18 cellular contexts compared by ENCODE assay signal in genomic region chr19:947090-947706, GRCh38. TPM values are rescaled to one million over a fixed set of nuclear protein-coding genes. Genes with fewer than 3 reads are reported as not detected.
DNase-seq lines count a peak whose midpoint lies in the region; ATAC-seq and TF ChIP-seq lines count a peak whose summit lies in the region.
"Had no signal": no experiment of that assay in that cellular context is flagged by ENCODE, and none has a peak within 500 bp of the region (broad histone marks: within the 10 kb centered on the region; RNA-seq: fewer than 3 reads in every experiment).

No MANE protein-coding gene starts in this region.

- H3K27ac Mint-ChIP-seq in IgD-negative memory B cell, result peak overlapping the region; percentile 98 to 99 (median 99)
- H3K27ac Mint-ChIP-seq in stimulated activated memory B cell treated with anti-CD40 and anti-IgM and Interleukin-4, amounts not matched to agents 10 μg/mL and 1 μg/mL and 100 μg/mL, for 72 hours, result peak overlapping the region; percentile 100
- no peak overlapping the region for H3K27ac Mint-ChIP-seq in activated CD8-positive, alpha-beta T cell treated with anti-CD3 and anti-CD28 coated beads for 36 hours
- H3K27ac Mint-ChIP-seq: activated CD4-positive, alpha-beta T cell treated with anti-CD3 and anti-CD28 coated beads for 36 hours; activated T-helper 1 cell treated with anti-CD3 and anti-CD28 coated beads, Interleukin-12 subunit alpha, Interleukin-12 subunit beta, Interleukin-2, Interleukin-4 antibody, amounts not matched to agents 30 ng/mL and 10 ng/mL and 1 ng/mL, durations not matched to agents 14 hours and 24 hours and 36 hours; CD8-positive, alpha-beta memory T cell had no signal

- no peak for DNase-seq in activated naive CD4-positive, alpha-beta T cell (lab: John Stamatoyannopoulos, UW)
- no peak for DNase-seq in lower leg skin (ENCODE audit: low spot score in 2 of 2)
- DNase-seq in HUDEP-2 (lab: John Stamatoyannopoulos, UW; ENCODE audit: unreplicated experiment in 76 of 76), result no peak
- no peak for DNase-seq in activated CD8-positive, alpha-beta T cell treated with anti-CD3 and anti-CD28 coated beads for 36 hours
- DNase-seq: activated CD4-positive, alpha-beta T cell treated with anti-CD3 and anti-CD28 coated beads for 36 hours; CD8-positive, alpha-beta memory T cell; H9; NCI-H1417; NCI-H748 treated with DMSO at 0.1 percent for 48 hours; stimulated activated CD4-positive, alpha-beta T cell treated with anti-CD3 and anti-CD28 coated beads, Interleukin-4, amount 100 ng/mL, for 4 hours had no signal

- TF ChIP-seq CTCF in lower leg skin (IDR thresholded peaks at IDR 0.05), result no peak
- TF ChIP-seq CTCF in activated CD8-positive, alpha-beta T cell treated with anti-CD3 and anti-CD28 coated beads for 36 hours (IDR thresholded peaks at IDR 0.05), result no peak

- POLR2A ChIA-PET in activated CD8-positive, alpha-beta T cell treated with anti-CD3 and anti-CD28 coated beads for 36 hours (lab: Charles Lee), result no interaction called here

- no peak overlapping the region for H3K4me3 ChIP-seq in lower leg skin (ENCODE audit: low read depth, poor library complexity, severe bottlenecking)
- H3K4me3 ChIP-seq: SJSA1 had no signal

- peaks cover 26 to 37% (median 26%) of the 10 kb centered on the region in 3 donors for H3K4me1 Mint-ChIP-seq in IgD-negative memory B cell
- H3K4me1 Mint-ChIP-seq in stimulated activated memory B cell treated with anti-CD40 and anti-IgM and Interleukin-4, amounts not matched to agents 10 μg/mL and 1 μg/mL and 100 μg/mL, for 72 hours, result peaks cover 67% of the 10 kb centered on the region
- peaks cover 2% of the 10 kb centered on the region for H3K4me1 Mint-ChIP-seq in activated CD8-positive, alpha-beta T cell treated with anti-CD3 and anti-CD28 coated beads for 36 hours (ENCODE audit: low read depth)
- H3K4me1 Mint-ChIP-seq: activated CD4-positive, alpha-beta T cell treated with anti-CD3 and anti-CD28 coated beads for 36 hours; H9 had no signal

- no peak for TF ChIP-seq POLR2A in lower leg skin (IDR thresholded peaks at IDR 0.05)

- peak overlapping the region; percentile 75 to 92 (median 90) for H3K4me3 Mint-ChIP-seq in IgD-negative memory B cell
- peak overlapping the region; percentile 80 for H3K4me3 Mint-ChIP-seq in stimulated activated memory B cell treated with anti-CD40 and anti-IgM and Interleukin-4, amounts not matched to agents 10 μg/mL and 1 μg/mL and 100 μg/mL, for 72 hours
- H3K4me3 Mint-ChIP-seq in activated CD8-positive, alpha-beta T cell treated with anti-CD3 and anti-CD28 coated beads for 36 hours, result no peak overlapping the region
- H3K4me3 Mint-ChIP-seq: activated CD4-positive, alpha-beta T cell treated with anti-CD3 and anti-CD28 coated beads for 36 hours; activated T-helper 1 cell treated with anti-CD3 and anti-CD28 coated beads, Interleukin-12 subunit alpha, Interleukin-12 subunit beta, Interleukin-2, Interleukin-4 antibody, amounts not matched to agents 30 ng/mL and 10 ng/mL and 1 ng/mL, durations not matched to agents 14 hours and 24 hours and 36 hours; brain; CD8-positive, alpha-beta memory T cell; H9 had no signal

- ATAC-seq in GM18868 (IDR thresholded peaks at IDR 0.05; ENCODE audit: unreplicated experiment), result peak; percentile 14
- peak; percentile 11 for ATAC-seq in GM21825 (IDR thresholded peaks at IDR 0.05; ENCODE audit: unreplicated experiment)
- ATAC-seq in stimulated activated memory B cell treated with anti-CD40 and anti-IgM and Interleukin-4, amounts not matched to agents 10 μg/mL and 1 μg/mL and 100 μg/mL, for 72 hours, result peak; percentile 38
- ATAC-seq in activated CD8-positive, alpha-beta T cell treated with anti-CD3 and anti-CD28 coated beads for 36 hours, result no peak
- ATAC-seq: activated CD4-positive, alpha-beta T cell treated with anti-CD3 and anti-CD28 coated beads for 36 hours had no signal

- CTCF ChIA-PET in activated CD8-positive, alpha-beta T cell treated with anti-CD3 and anti-CD28 coated beads for 36 hours (lab: Charles Lee), result interaction anchor here (1.0 kb wide), 1 partner anchor 24 kb away, joined by 3 read pairs; no protein-coding TSS in a partner anchor

- H3K27me3 Mint-ChIP-seq in IgD-negative memory B cell, result no peaks in the 10 kb centered on the region
- H3K27me3 Mint-ChIP-seq in stimulated activated memory B cell treated with anti-CD40 and anti-IgM and Interleukin-4, amounts not matched to agents 10 μg/mL and 1 μg/mL and 100 μg/mL, for 72 hours, result no peaks in the 10 kb centered on the region
- H3K27me3 Mint-ChIP-seq in activated CD8-positive, alpha-beta T cell treated with anti-CD3 and anti-CD28 coated beads for 36 hours, result no peaks in the 10 kb centered on the region
- H3K27me3 Mint-ChIP-seq: activated CD4-positive, alpha-beta T cell treated with anti-CD3 and anti-CD28 coated beads for 36 hours; brain; progenitor cell of endocrine pancreas had no signal

- H3K36me3 Mint-ChIP-seq in IgD-negative memory B cell, result peaks cover 2% of the 10 kb centered on the region
- peaks cover 36% of the 10 kb centered on the region for H3K36me3 Mint-ChIP-seq in stimulated activated memory B cell treated with anti-CD40 and anti-IgM and Interleukin-4, amounts not matched to agents 10 μg/mL and 1 μg/mL and 100 μg/mL, for 72 hours
- no peaks in the 10 kb centered on the region for H3K36me3 Mint-ChIP-seq in activated CD8-positive, alpha-beta T cell treated with anti-CD3 and anti-CD28 coated beads for 36 hours (ENCODE audit: low read depth)
- H3K36me3 Mint-ChIP-seq: CD8-positive, alpha-beta memory T cell had no signal

- no peaks in the 10 kb centered on the region for H3K9me3 Mint-ChIP-seq in IgD-negative memory B cell
- H3K9me3 Mint-ChIP-seq in stimulated activated memory B cell treated with anti-CD40 and anti-IgM and Interleukin-4, amounts not matched to agents 10 μg/mL and 1 μg/mL and 100 μg/mL, for 72 hours, result no peaks in the 10 kb centered on the region
- H3K9me3 Mint-ChIP-seq in activated CD8-positive, alpha-beta T cell treated with anti-CD3 and anti-CD28 coated beads for 36 hours, result no peaks in the 10 kb centered on the region
- H3K9me3 Mint-ChIP-seq: activated T-helper 1 cell treated with anti-CD3 and anti-CD28 coated beads, Interleukin-12 subunit alpha, Interleukin-12 subunit beta, Interleukin-2, Interleukin-4 antibody, amounts not matched to agents 30 ng/mL and 10 ng/mL and 1 ng/mL, durations not matched to agents 14 hours and 24 hours and 36 hours; CD8-positive, alpha-beta memory T cell; H9 had no signal

- intact Hi-C loops in lower leg skin (cut with DNase I; ENCODE audit: low total_unique reads), result no loop called here
- intact Hi-C loops in activated CD8-positive, alpha-beta T cell treated with anti-CD3 and anti-CD28 coated beads for 36 hours (cut with micrococcal nuclease), result no loop called here

- whole genome bisulfite sequencing in lower leg skin, 2 donors, result 86 to 90% methylated on average over 30 of the region's 30 CpGs

RNA-seq across cellular contexts. Expression of gene ARID3A, which starts 21.4 kb away (rescaled TPM):
- 4.2 TPM for polyA plus RNA-seq in IgD-negative memory B cell
- 1 to 10 TPM; 1.8 to 9.4 (median 5.6) TPM for total RNA-seq in lower leg skin
- total RNA-seq in activated CD8-positive, alpha-beta T cell treated with anti-CD3 and anti-CD28 coated beads for 36 hours, result 10 to 100 TPM; 18.7 to 22.1 TPM

RNA-seq across cellular contexts. Expression of gene KISS1R, which starts 30.1 kb away (rescaled TPM):
- polyA plus RNA-seq in IgD-negative memory B cell, result 3.9 TPM
- total RNA-seq in lower leg skin, result 1 to 10 TPM in 1 of 4 donors, under 1 TPM in 1, not detected in 2; 0.88 to 3.5 TPM
- 10 to 100 TPM; 14.0 to 15.5 TPM for total RNA-seq in activated CD8-positive, alpha-beta T cell treated with anti-CD3 and anti-CD28 coated beads for 36 hours
- total RNA-seq: SJSA1 had no signal

RNA-seq across cellular contexts. Expression of gene R3HDM4, which starts 34.2 kb away (rescaled TPM):
- 322 TPM for polyA plus RNA-seq in IgD-negative memory B cell
- 10 to 100 TPM; 58.1 to 75.6 (median 65.8) TPM for total RNA-seq in lower leg skin
- 10 to 100 TPM; 58.4 to 61.5 TPM for total RNA-seq in activated CD8-positive, alpha-beta T cell treated with anti-CD3 and anti-CD28 coated beads for 36 hours

RNA-seq across cellular contexts. Expression of gene WDR18, which starts 36.9 kb away (rescaled TPM):
- 53.4 TPM for polyA plus RNA-seq in IgD-negative memory B cell
- 10 to 100 TPM; 29.0 to 66.9 (median 39.9) TPM for total RNA-seq in lower leg skin
- 10 to 100 TPM; 75.3 to 78.1 TPM for total RNA-seq in activated CD8-positive, alpha-beta T cell treated with anti-CD3 and anti-CD28 coated beads for 36 hours

RNA-seq across cellular contexts. Expression of gene GRIN3B, which starts 53.0 kb away (rescaled TPM):
- not detected for polyA plus RNA-seq in IgD-negative memory B cell
- total RNA-seq in lower leg skin, result not detected
- total RNA-seq in activated CD8-positive, alpha-beta T cell treated with anti-CD3 and anti-CD28 coated beads for 36 hours, result under 1 TPM in 1 of 2 experiments, not detected in 1; 0.07 TPM
- total RNA-seq: activated T-helper 1 cell treated with anti-CD3 and anti-CD28 coated beads, Interleukin-12 subunit alpha, Interleukin-12 subunit beta, Interleukin-2, Interleukin-4 antibody, amounts not matched to agents 30 ng/mL and 10 ng/mL and 1 ng/mL, durations not matched to agents 14 hours and 24 hours and 36 hours; CD8-positive, alpha-beta memory T cell; SJSA1 had no signal
- polyA plus RNA-seq: CD8-positive, alpha-beta memory T cell had no signal
